31 cellular contexts compared by ENCODE assay signal in the genomic region with DNA sequence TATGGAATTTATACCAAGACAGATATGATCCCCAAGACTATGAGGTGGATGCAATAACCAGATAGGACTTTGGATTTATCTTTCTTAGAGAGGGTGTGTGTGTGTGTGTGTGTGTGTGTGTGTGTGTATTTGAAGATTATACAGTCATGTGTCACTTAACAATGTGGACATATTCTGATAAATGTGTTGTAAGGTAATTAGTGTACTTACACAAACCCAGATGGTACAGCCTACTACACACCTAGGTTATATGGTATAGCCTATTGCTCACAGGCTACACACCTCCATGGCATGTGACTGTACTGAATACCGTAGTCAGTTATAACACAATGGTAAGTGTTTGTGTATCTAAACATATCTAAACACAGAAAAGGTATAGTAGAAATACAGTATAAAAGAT.
"Had no signal": no experiment of that assay in that cellular context is flagged by ENCODE, and none has a peak within 500 bp of the region (broad histone marks: within the 10 kb centered on the region; RNA-seq: fewer than 3 reads in every experiment).

No MANE protein-coding gene starts in this region.

- ATAC-seq: left cardiac atrium; left lung; lower lobe of right lung; natural killer cell; right cardiac atrium; sciatic nerve; stimulated activated memory B cell treated with anti-CD40 and anti-IgM and Interleukin-4, amounts not matched to agents 10 μg/mL and 1 μg/mL and 100 μg/mL, for 72 hours; stimulated activated naive CD8-positive, alpha-beta T cell treated with anti-CD3 and anti-CD28 coated beads, Interleukin-15, amount 100 ng/mL, for 72 hours had no signal

- H3K9me3 ChIP-seq: left lung, lower lobe of right lung, neutrophil, ovary, prostate gland, spleen, tibial nerve, upper lobe of left lung, vagina had no signal

- H3K27ac ChIP-seq: left lung, lower lobe of right lung, neural progenitor cell, neutrophil, ovary, prostate gland, skin epidermis, spleen, tibial nerve, upper lobe of left lung, vagina had no signal

- FAIRE-seq: keratinocyte had no signal

- H3K4me1 ChIP-seq: left lung, lower lobe of right lung, neural progenitor cell, prostate gland, spleen, tibial nerve, upper lobe of left lung, vagina had no signal

- H3K4me3 ChIP-seq: left lung, lower lobe of right lung, neural progenitor cell, ovary, prostate gland, skin epidermis, spleen, tibial nerve, upper lobe of left lung, vagina had no signal

- H3K36me3 ChIP-seq: left lung, lower lobe of right lung, neural progenitor cell, neutrophil, ovary, prostate gland, spleen, tibial nerve, upper lobe of left lung, vagina had no signal

- H3K27me3 ChIP-seq: left lung, neural progenitor cell, neutrophil, ovary, spleen, tibial nerve, upper lobe of left lung, vagina had no signal

- DNase-seq: hippocampal formation; kidney glomerular epithelial cell; left cardiac atrium; left lung; lower lobe of right lung; mammary epithelial cell; mesenchymal stem cell; naive B cell; natural killer cell; nephron progenitor cell; occipital lobe; ovary; posterior cingulate gyrus; retina; right cardiac atrium; spleen; stimulated activated CD4-positive, alpha-beta T cell treated with anti-CD3 and anti-CD28 coated beads, Interleukin-4, amount 100 ng/mL, for 4 hours; stimulated activated CD8-positive, alpha-beta memory T cell treated with anti-CD3 and anti-CD28 coated beads, Interleukin-4, amount 100 ng/mL, for 48 hours; stimulated activated naive CD4-positive, alpha-beta T cell treated with Interleukin-2 at 50 U/mL for 16 hours; stimulated activated naive CD8-positive, alpha-beta T cell treated with anti-CD3 and anti-CD28 coated beads, Interleukin-15, amount 100 ng/mL, for 72 hours; substantia nigra; upper lobe of left lung had no signal
